Comparison of ENCODE assay signal across 37 cellular contexts in the genomic region with DNA sequence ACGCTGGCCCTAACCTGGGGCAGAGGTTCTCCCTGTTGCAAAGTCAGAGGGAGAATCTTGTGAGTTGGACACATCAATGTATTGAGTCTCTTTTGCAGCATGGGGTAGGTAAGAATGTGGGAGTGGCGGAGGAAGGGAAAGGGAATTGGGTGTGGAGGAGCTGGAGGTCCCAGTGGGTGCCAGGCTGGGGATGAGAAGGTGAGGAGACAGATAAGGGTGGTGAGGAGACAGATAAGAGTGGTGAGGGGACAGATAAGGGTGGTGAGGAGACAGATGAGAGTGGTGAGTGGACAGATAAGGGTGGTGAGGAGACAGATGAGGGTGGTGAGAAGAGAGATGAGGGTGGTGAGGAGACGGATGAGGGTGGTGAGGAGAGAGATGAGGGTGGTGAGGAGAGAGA.
"Had no signal": no experiment of that assay in that cellular context is flagged by ENCODE, and none has a peak within 500 bp of the region (broad histone marks: within the 10 kb centered on the region; RNA-seq: fewer than 3 reads in every experiment).

No MANE protein-coding gene starts in this region.

- DNase-seq: activated CD4-positive, alpha-beta memory T cell treated with anti-CD3 and anti-CD28 coated beads, Interleukin-2, amount 10 ng/mL, durations not matched to agents 7 days and 5 days; activated CD4-positive, alpha-beta T cell treated with anti-CD3 and anti-CD28 coated beads for 1 hour; activated CD4-positive, alpha-beta T cell treated with anti-CD3 and anti-CD28 coated beads for 48 hours; activated CD4-positive, CD25-positive, alpha-beta regulatory T cell; activated CD8-positive, alpha-beta memory T cell treated with anti-CD3 and anti-CD28 coated beads for 24 hours; activated CD8-positive, alpha-beta memory T cell treated with anti-CD3 and anti-CD28 coated beads, Interleukin-2, amount 10 ng/mL, durations not matched to agents 7 days and 5 days; activated CD8-positive, alpha-beta memory T cell treated with anti-CD3 and anti-CD28 coated beads, Interleukin-2, amount 50 U/mL, for 48 hours; activated effector memory CD4-positive, alpha-beta T cell treated with anti-CD3 and anti-CD28 coated beads, Interleukin-2, amount 50 U/mL, for 16 hours; activated naive CD4-positive, alpha-beta T cell; activated naive CD4-positive, alpha-beta T cell treated with anti-CD3 and anti-CD28 coated beads, Interleukin-2, amount 50 U/mL, for 16 hours; activated naive CD8-positive, alpha-beta T cell treated with anti-CD3 and anti-CD28 coated beads for 36 hours; activated T-cell treated with anti-CD3 and anti-CD28 coated beads, Interleukin-2, amount 50 U/mL, for 72 hours; amniotic stem cell; aorta; brain microvascular endothelial cell; central memory CD4-positive, alpha-beta T cell; MM.1S; MV-4-11; NCI-H1092; NCI-H1436 treated with DMSO at 0.1 percent for 48 hours; NCI-H187; NCI-H2081; NCI-H2171 treated with DMSO at 0.1 percent for 48 hours; NCI-H2227 treated with DMSO at 0.1 percent for 48 hours; NCI-H446 treated with DMSO at 0.1 percent for 48 hours; NCI-H524 treated with DMSO at 0.1 percent for 48 hours; NK-92 treated with Interleukin-12 subunit alpha and Interleukin-12 subunit beta, amount 100 ng/mL, for 24 hours; PC-3; RPMI8226; SHP77 treated with DMSO at 0.1 percent for 48 hours; T-cell; T-helper 17 cell; T1000; WERI-Rb-1 had no signal

- H3K9me3 ChIP-seq: Peyer's patch, SJSA1 had no signal

- H3K36me3 ChIP-seq: brain microvascular endothelial cell, Peyer's patch, SJSA1, WERI-Rb-1 had no signal

- H3K4me3 ChIP-seq: Peyer's patch, SJSA1 had no signal

- H3K27ac ChIP-seq: brain microvascular endothelial cell, KMS-11, Peyer's patch, SJSA1, WERI-Rb-1 had no signal

- H3K4me1 ChIP-seq: Peyer's patch, SJSA1 had no signal
